ENCODE assay signal across 15 cellular contexts in genomic region chr16:78094166-78094565, GRCh38. TPM values are rescaled to one million over a fixed set of nuclear protein-coding genes. Genes with fewer than 3 reads are reported as not detected.
DNase-seq lines count a peak whose midpoint lies in the region; ATAC-seq and TF ChIP-seq lines count a peak whose summit lies in the region.
"Had no signal": no experiment of that assay in that cellular context is flagged by ENCODE, and none has a peak within 500 bp of the region (broad histone marks: within the 10 kb centered on the region; RNA-seq: fewer than 3 reads in every experiment).

No MANE protein-coding gene starts in this region.

- ATAC-seq in HCT116 = no peak
- ATAC-seq: left cardiac atrium had no signal

- H3K9me3 ChIP-seq in HCT116 (ENCODE audit: control insufficient read depth in 1 of 2, insufficient read depth in 1 of 2, low read depth in 1 of 2, low read length in 2 of 2) (no peaks in the 10 kb centered on the region), hepatocyte (ENCODE audit: low read depth) (no peaks in the 10 kb centered on the region)
- H3K9me3 ChIP-seq: adrenal gland had no signal

- POLR2A ChIA-PET in HCT116 (lab: Charles Lee) = no interaction called here

- H3K9me2 ChIP-seq in HCT116 (ENCODE audit: insufficient read depth) (no peaks in the 10 kb centered on the region), hepatocyte (replicated peaks; ENCODE audit: insufficient read depth) (no peaks in the 10 kb centered on the region)

- DNase-seq in D341Med (ENCODE audit: low spot score) (peak; percentile 35), HCT116 (ENCODE audit: low read depth, low spot score) (no peak), SHP77 treated with DMSO at 0.1 percent for 48 hours (lab: John Stamatoyannopoulos, UW) (peak; percentile 13), hepatocyte (ENCODE audit: low spot score) (no peak), SIG-M5 (lab: John Stamatoyannopoulos, UW) (no peak), HK-2 (ENCODE audit: unreplicated experiment) (no peak)
- no peak for DNase-seq in stimulated activated naive CD4-positive, alpha-beta T cell (lab: John Stamatoyannopoulos, UW)
- DNase-seq: activated CD4-positive, alpha-beta memory T cell treated with anti-CD3 and anti-CD28 coated beads for 36 hours; adrenal gland; cerebellar nuclear complex; hippocampal formation; left cardiac atrium; MV-4-11; substantia nigra; T1000 had no signal

- H4K20me1 ChIP-seq in HCT116 (ENCODE audit: insufficient read depth) = no peaks in the 10 kb centered on the region
- no peaks in the 10 kb centered on the region for H4K20me1 ChIP-seq in hepatocyte (ENCODE audit: insufficient read depth, poor library complexity, severe bottlenecking)

- H3K27ac ChIP-seq in HCT116 (ENCODE audit: low read depth, low read length) = no peak overlapping the region
- no peak overlapping the region for H3K27ac ChIP-seq in hepatocyte
- H3K27ac ChIP-seq: adrenal gland had no signal

- H3K27me3 ChIP-seq in HCT116 (ENCODE audit: insufficient read depth, low read length) (peaks cover 17% of the 10 kb centered on the region), hepatocyte (no peaks in the 10 kb centered on the region)
- H3K27me3 ChIP-seq: adrenal gland had no signal

- TF ChIP-seq CTCF in HCT116 (IDR thresholded peaks at IDR 0.05 in 2 of 3, conservative IDR thresholded peaks at IDR 0.05 in 1 of 3; ENCODE audit: borderline replicate concordance in 1 of 3, insufficient read depth in 1 of 3, low read depth in 2 of 3, low read length in 2 of 3) = peak in 2 of 3 experiments; percentile 29 to 31; a peak in 1 of 6 replicates
- TF ChIP-seq CTCF in hepatocyte (IDR thresholded peaks at IDR 0.05; ENCODE audit: poor library complexity) = peak; percentile 53

- TF ChIP-seq RAD21 in HCT116 (IDR thresholded peaks at IDR 0.05; ENCODE audit: low read depth) = peak; percentile 45; the same call in 1 of the 2 replicates

- RAD21 ChIA-PET in HCT116 (lab: Charles Lee; ENCODE audit: low non-redundant PET in 1 of 2, low total read pairs in 2 of 2, uncharacterized antibody in 2 of 2, unreplicated experiment in 2 of 2) = no interaction called here

- H3K79me2 ChIP-seq in HCT116 (ENCODE audit: insufficient read depth, low read length) (no peaks in the 10 kb centered on the region), hepatocyte (no peaks in the 10 kb centered on the region)

- no peak for TF ChIP-seq POLR2A in HCT116 (IDR thresholded peaks at IDR 0.05; ENCODE audit: borderline replicate concordance, extremely low read depth, insufficient read depth, insufficient read length)

- H3K9ac ChIP-seq in HCT116 (ENCODE audit: low read length) = no peak overlapping the region

- H3K4me2 ChIP-seq in HCT116 (ENCODE audit: low read length) (no peak overlapping the region), hepatocyte (no peak overlapping the region)

- no TSS peak for BruUV-seq in HCT116 (replicated peaks; lab: Mats Ljungman, UMichigan)

- intact Hi-C loops in HCT116 (cut with micrococcal nuclease) = loop anchor here (1.0 kb wide), 1 partner anchor 419 kb away; no protein-coding TSS in a partner anchor

- 69% methylated on average over 3 of the region's 3 CpGs for WGBS in hepatocyte (ENCODE audit: low lambda C conversion rate, missing lambda C conversion rate)

- H2AFZ ChIP-seq in HCT116 (ENCODE audit: low read depth, low read length, poor library complexity, severe bottlenecking) = no peak overlapping the region
- H2AFZ ChIP-seq in hepatocyte = no peak overlapping the region

- H3K4me3 ChIP-seq in HCT116 (replicated peaks in 1 of 2; ENCODE audit: low read depth in 1 of 2, low read length in 2 of 2) (no peak overlapping the region), hepatocyte (no peak overlapping the region)
- H3K4me3 ChIP-seq: adrenal gland had no signal

- H3K36me3 ChIP-seq in HCT116 (ENCODE audit: control insufficient read depth in 1 of 2, insufficient read depth in 2 of 2, low read length in 2 of 2) (no peaks in the 10 kb centered on the region), hepatocyte (replicated peaks; ENCODE audit: insufficient read depth, low read depth) (no peaks in the 10 kb centered on the region)
- H3K36me3 ChIP-seq: adrenal gland had no signal

- CTCF ChIA-PET in HCT116 (lab: Charles Lee) = interaction anchor here (0.9 to 1.5 kb wide), 4 partner anchors 9 to 858 kb away, joined by 3 to 5 read pairs (median 4); no protein-coding TSS in a partner anchor

- peaks cover 0 to 7% of the 10 kb centered on the region in 2 experiments; a peak in 1 of 4 replicates for H3K4me1 ChIP-seq in HCT116 (ENCODE audit: control insufficient read depth in 1 of 2, insufficient read depth in 2 of 2, low read length in 2 of 2)
- no peaks in the 10 kb centered on the region for H3K4me1 ChIP-seq in hepatocyte (ENCODE audit: insufficient read depth)
- H3K4me1 ChIP-seq: adrenal gland had no signal

TF ChIP-seq in HCT116, 20 proteins besides CTCF, POLR2A, EP300 and RAD21:
- TF ChIP-seq SRF (IDR thresholded peaks at IDR 0.05; ENCODE audit: low read depth) (no peak), JUND (IDR thresholded peaks at IDR 0.05) (no peak), CBX3 (IDR thresholded peaks at IDR 0.05; ENCODE audit: low read depth) (no peak), ZFX (IDR thresholded peaks at IDR 0.05) (no peak), ATF3 (IDR thresholded peaks at IDR 0.05) (no peak), REST (IDR thresholded peaks at IDR 0.05; ENCODE audit: low read depth) (no peak), EZH2phosphoT487 (IDR thresholded peaks at IDR 0.05; ENCODE audit: borderline replicate concordance) (no peak), SP1 (IDR thresholded peaks at IDR 0.05; ENCODE audit: low read depth) (no peak), MAX (IDR thresholded peaks at IDR 0.05) (no peak), CEBPB (IDR thresholded peaks at IDR 0.05; ENCODE audit: low read depth) (no peak), ZBTB33 (IDR thresholded peaks at IDR 0.05; ENCODE audit: extremely low read depth, insufficient replicate concordance, low read length) (no peak), POLR2AphosphoS5 (IDR thresholded peaks at IDR 0.05; ENCODE audit: low read depth, low read length) (no peak), ZNF274 (IDR thresholded peaks at IDR 0.05; ENCODE audit: low read depth, low read length) (no peak), FOSL1 (IDR thresholded peaks at IDR 0.05; ENCODE audit: low read depth) (no peak)

RNA-seq across cellular contexts. Expression of gene WWOX, which starts 5.3 kb away (rescaled TPM):
- total RNA-seq in HCT116 (2021; ENCODE audit: unreplicated experiment) (13.7 TPM), hepatocyte (39.8 and 44.3 TPM in 2 replicates)
- 8.0 and 9.9 TPM in 2 replicates for polyA plus RNA-seq in HCT116 (2012)
- polyA plus RNA-seq in hepatocyte = 17.0 and 20.4 TPM in 2 replicates

Comparison
In these comparisons a context has a peak if more than half of its experiments do, and no peak if none do; other contexts are left out.
1. DNase-seq: peak in D341Med (single experiment) and SHP77 treated with DMSO at 0.1 percent for 48 hours (single experiment); none in HCT116 (single experiment), hepatocyte (single experiment), SIG-M5 (single experiment), stimulated activated naive CD4-positive, alpha-beta T cell (0 of 6) and HK-2 (single experiment).